Comparison of ENCODE assay signal across 29 cellular contexts in the genomic region with DNA sequence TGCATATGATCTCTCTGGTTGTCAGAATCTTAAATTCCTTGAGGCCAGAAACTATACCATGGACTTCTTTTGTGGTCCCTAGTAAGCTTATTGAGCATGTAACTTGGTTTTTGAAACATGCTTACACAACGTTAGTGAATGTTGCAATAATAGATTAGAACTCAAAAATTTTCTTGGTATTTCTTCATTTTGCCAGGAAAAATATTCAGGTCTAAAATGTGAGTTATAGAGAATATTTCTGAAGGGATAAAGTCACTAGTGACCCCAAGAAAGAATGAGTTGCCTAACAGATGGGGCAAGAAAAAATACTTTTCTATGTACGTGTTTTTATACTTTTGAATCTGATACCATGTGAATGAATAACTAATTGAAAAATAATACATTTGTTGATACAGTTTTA.
"Had no signal": no experiment of that assay in that cellular context is flagged by ENCODE, and none has a peak within 500 bp of the region (broad histone marks: within the 10 kb centered on the region; RNA-seq: fewer than 3 reads in every experiment).

No MANE protein-coding gene starts in this region.

- H3K27ac ChIP-seq: epithelial cell of prostate, esophagus squamous epithelium, heart right ventricle, left lung, lower lobe of right lung, pancreas, prostate gland, stomach, suprapubic skin, tibial artery had no signal

- DNase-seq: activated CD4-positive, alpha-beta memory T cell treated with anti-CD3 and anti-CD28 coated beads for 36 hours; activated CD4-positive, alpha-beta T cell treated with anti-CD3 and anti-CD28 coated beads, Interleukin-2, amount 10 ng/mL, durations not matched to agents 24 days and 14 days; activated CD4-positive, CD25-positive, alpha-beta regulatory T cell treated with anti-CD3 and anti-CD28 coated beads, Interleukin-2, amount 50 U/mL, for 72 hours; activated CD8-positive, alpha-beta memory T cell treated with anti-CD3 and anti-CD28 coated beads, Interleukin-2, amount 50 U/mL, for 48 hours; activated gamma-delta T cell; activated naive CD4-positive, alpha-beta T cell treated with anti-CD3 and anti-CD28 coated beads, Interleukin-2, amount 10 ng/mL, durations not matched to agents 7 days and 5 days; activated T-cell treated with anti-CD3 and anti-CD28 coated beads, Interleukin-2, amount 50 U/mL, for 24 hours; effector CD8-positive, alpha-beta T cell; esophagus squamous epithelium; foreskin melanocyte; heart right ventricle; left lung; lower lobe of right lung; mesenchymal stem cell; naive thymus-derived CD8-positive, alpha-beta T cell; nucleus accumbens; pancreas; retina; stimulated activated CD4-positive, alpha-beta T cell treated with anti-CD3 and anti-CD28 coated beads, Interleukin-1b, Interleukin-23, amount 100 ng/mL, for 48 hours; stimulated activated naive B cell treated with anti-CD40 and anti-IgM and Interleukin-4, amounts not matched to agents 10 μg/mL and 1 μg/mL and 100 μg/mL, for 72 hours; stomach; tibial artery had no signal

- H3K9me3 Mint-ChIP-seq: activated CD4-positive, alpha-beta memory T cell treated with anti-CD3 and anti-CD28 coated beads for 36 hours; activated CD4-positive, alpha-beta T cell treated with anti-CD3 and anti-CD28 coated beads, Interleukin-2, amount 10 ng/mL, durations not matched to agents 24 days and 14 days; activated T-cell treated with anti-CD3 and anti-CD28 coated beads, Interleukin-2, amount 50 U/mL, for 24 hours; stimulated activated naive B cell treated with anti-CD40 and anti-IgM and Interleukin-4, amounts not matched to agents 10 μg/mL and 1 μg/mL and 100 μg/mL, for 72 hours; T-helper 2 cell treated with Interferon-gamma antibody and Interleukin-4, amounts not matched to agents 5 μg/mL and 100 μg/mL, for 36 hours had no signal

- H3K27me3 ChIP-seq: left lung, stomach, suprapubic skin had no signal

- H3K9me3 ChIP-seq: esophagus squamous epithelium, left lung, lower lobe of right lung, pancreas, prostate gland, stomach, suprapubic skin, tibial artery had no signal

- H3K36me3 Mint-ChIP-seq: activated CD4-positive, alpha-beta memory T cell treated with anti-CD3 and anti-CD28 coated beads for 36 hours; activated naive CD4-positive, alpha-beta T cell treated with anti-CD3 and anti-CD28 coated beads, Interleukin-2, amount 10 ng/mL, durations not matched to agents 7 days and 5 days; stimulated activated naive B cell treated with anti-CD40 and anti-IgM and Interleukin-4, amounts not matched to agents 10 μg/mL and 1 μg/mL and 100 μg/mL, for 72 hours had no signal

- H3K36me3 ChIP-seq: esophagus squamous epithelium, heart right ventricle, left lung, lower lobe of right lung, pancreas, prostate gland, stomach, suprapubic skin, tibial artery had no signal

- ATAC-seq: heart right ventricle; left lung; lower lobe of right lung; naive thymus-derived CD8-positive, alpha-beta T cell; pancreas; stimulated activated naive B cell treated with anti-CD40 and anti-IgM and Interleukin-4, amounts not matched to agents 10 μg/mL and 1 μg/mL and 100 μg/mL, for 72 hours had no signal

- H3K4me1 ChIP-seq: esophagus squamous epithelium, heart right ventricle, left lung, lower lobe of right lung, pancreas, prostate gland, stomach, suprapubic skin, tibial artery had no signal

- H3K4me3 ChIP-seq: esophagus squamous epithelium, heart right ventricle, left lung, lower lobe of right lung, pancreas, prostate gland, smooth muscle cell, stomach, suprapubic skin, tibial artery had no signal

- H3K27me3 Mint-ChIP-seq: activated CD4-positive, alpha-beta T cell treated with anti-CD3 and anti-CD28 coated beads, Interleukin-2, amount 10 ng/mL, durations not matched to agents 24 days and 14 days; activated naive CD4-positive, alpha-beta T cell treated with anti-CD3 and anti-CD28 coated beads, Interleukin-2, amount 10 ng/mL, durations not matched to agents 7 days and 5 days; central memory CD8-positive, alpha-beta T cell; stimulated activated naive B cell treated with anti-CD40 and anti-IgM and Interleukin-4, amounts not matched to agents 10 μg/mL and 1 μg/mL and 100 μg/mL, for 72 hours had no signal

- H3K4me3 Mint-ChIP-seq: activated CD4-positive, alpha-beta memory T cell treated with anti-CD3 and anti-CD28 coated beads for 36 hours; activated CD4-positive, alpha-beta T cell treated with anti-CD3 and anti-CD28 coated beads, Interleukin-2, amount 10 ng/mL, durations not matched to agents 24 days and 14 days; activated naive CD4-positive, alpha-beta T cell treated with anti-CD3 and anti-CD28 coated beads, Interleukin-2, amount 10 ng/mL, durations not matched to agents 7 days and 5 days; activated T-cell treated with anti-CD3 and anti-CD28 coated beads, Interleukin-2, amount 50 U/mL, for 24 hours; central memory CD8-positive, alpha-beta T cell; naive thymus-derived CD8-positive, alpha-beta T cell; neural crest cell; stimulated activated naive B cell treated with anti-CD40 and anti-IgM and Interleukin-4, amounts not matched to agents 10 μg/mL and 1 μg/mL and 100 μg/mL, for 72 hours; T-helper 2 cell treated with Interferon-gamma antibody and Interleukin-4, amounts not matched to agents 5 μg/mL and 100 μg/mL, for 36 hours had no signal

- H3K27ac Mint-ChIP-seq: activated CD4-positive, alpha-beta memory T cell treated with anti-CD3 and anti-CD28 coated beads for 36 hours; activated CD4-positive, alpha-beta T cell treated with anti-CD3 and anti-CD28 coated beads, Interleukin-2, amount 10 ng/mL, durations not matched to agents 24 days and 14 days; activated naive CD4-positive, alpha-beta T cell treated with anti-CD3 and anti-CD28 coated beads, Interleukin-2, amount 10 ng/mL, durations not matched to agents 7 days and 5 days; activated T-cell treated with anti-CD3 and anti-CD28 coated beads, Interleukin-2, amount 50 U/mL, for 24 hours; naive thymus-derived CD8-positive, alpha-beta T cell; stimulated activated naive B cell treated with anti-CD40 and anti-IgM and Interleukin-4, amounts not matched to agents 10 μg/mL and 1 μg/mL and 100 μg/mL, for 72 hours; T-helper 2 cell treated with Interferon-gamma antibody and Interleukin-4, amounts not matched to agents 5 μg/mL and 100 μg/mL, for 36 hours had no signal

- H3K4me1 Mint-ChIP-seq: activated CD4-positive, alpha-beta T cell treated with anti-CD3 and anti-CD28 coated beads, Interleukin-2, amount 10 ng/mL, durations not matched to agents 24 days and 14 days; activated naive CD4-positive, alpha-beta T cell treated with anti-CD3 and anti-CD28 coated beads, Interleukin-2, amount 10 ng/mL, durations not matched to agents 7 days and 5 days; central memory CD8-positive, alpha-beta T cell; naive thymus-derived CD8-positive, alpha-beta T cell; stimulated activated naive B cell treated with anti-CD40 and anti-IgM and Interleukin-4, amounts not matched to agents 10 μg/mL and 1 μg/mL and 100 μg/mL, for 72 hours had no signal
